In genomic region chrX:17829526-17829925, GRCh38 we compare ENCODE assay signal across 29 cellular contexts. TPM values are rescaled to one million over a fixed set of nuclear protein-coding genes. Genes with fewer than 3 reads are reported as not detected.
"Had no signal": no experiment of that assay in that cellular context is flagged by ENCODE, and none has a peak within 500 bp of the region (broad histone marks: within the 10 kb centered on the region; RNA-seq: fewer than 3 reads in every experiment).

No MANE protein-coding gene starts in this region.

- H3K36me3 ChIP-seq: ovary, spleen, thoracic aorta had no signal

- H3K4me3 Mint-ChIP-seq: activated naive CD4-positive, alpha-beta T cell treated with anti-CD3 and anti-CD28 coated beads for 36 hours; activated naive CD8-positive, alpha-beta T cell treated with anti-CD3 and anti-CD28 coated beads for 36 hours; naive B cell; nephron progenitor cell; T-cell; T-helper 2 cell treated with Interferon-gamma antibody and Interleukin-4, amounts not matched to agents 5 μg/mL and 100 μg/mL, for 36 hours had no signal

- H3K9me3 ChIP-seq: ovary, spleen, thoracic aorta had no signal

- H3K27me3 Mint-ChIP-seq: activated naive CD8-positive, alpha-beta T cell treated with anti-CD3 and anti-CD28 coated beads for 36 hours; progenitor cell of endocrine pancreas had no signal

- H3K27ac ChIP-seq: thoracic aorta had no signal

- H3K36me3 Mint-ChIP-seq: activated naive CD8-positive, alpha-beta T cell treated with anti-CD3 and anti-CD28 coated beads for 36 hours; T-cell had no signal

- H3K4me1 Mint-ChIP-seq: activated naive CD8-positive, alpha-beta T cell treated with anti-CD3 and anti-CD28 coated beads for 36 hours; naive B cell; nephron progenitor cell; T-cell had no signal

- FAIRE-seq: urothelium cell line had no signal

- H3K4me3 ChIP-seq: ovary, spleen, thoracic aorta had no signal

- H3K9me3 Mint-ChIP-seq: T-helper 2 cell treated with Interferon-gamma antibody and Interleukin-4, amounts not matched to agents 5 μg/mL and 100 μg/mL, for 36 hours had no signal

- H3K27me3 ChIP-seq: ovary had no signal

- H3K4me1 ChIP-seq: spleen had no signal

- ATAC-seq: esophagus mucosa, left lobe of liver, T-cell had no signal

- H3K27ac Mint-ChIP-seq: activated naive CD4-positive, alpha-beta T cell treated with anti-CD3 and anti-CD28 coated beads for 36 hours; activated naive CD8-positive, alpha-beta T cell treated with anti-CD3 and anti-CD28 coated beads for 36 hours; naive B cell; nephron progenitor cell; progenitor cell of endocrine pancreas; T-cell; T-helper 2 cell treated with Interferon-gamma antibody and Interleukin-4, amounts not matched to agents 5 μg/mL and 100 μg/mL, for 36 hours had no signal

- DNase-seq: activated CD4-positive, alpha-beta T cell treated with anti-CD3 and anti-CD28 coated beads for 48 hours; activated CD4-positive, alpha-beta T cell treated with anti-CD3 and anti-CD28 coated beads, Interleukin-2, amount 50 U/mL, for 48 hours; activated CD8-positive, alpha-beta memory T cell treated with anti-CD3 and anti-CD28 coated beads for 24 hours; activated effector memory CD4-positive, alpha-beta T cell treated with anti-CD3 and anti-CD28 coated beads, Interleukin-2, amount 50 U/mL, for 16 hours; activated naive CD4-positive, alpha-beta T cell treated with anti-CD3 and anti-CD28 coated beads for 36 hours; activated naive CD8-positive, alpha-beta T cell treated with anti-CD3 and anti-CD28 coated beads for 36 hours; amniotic stem cell; caudate nucleus; cortex of kidney; head of caudate nucleus; hippocampal formation; kidney glomerular epithelial cell; naive B cell; nephron progenitor cell; ovary; retina; spleen; stimulated activated CD4-positive, alpha-beta T cell treated with anti-CD3 and anti-CD28 coated beads, Interleukin-2, amount 100 ng/mL, for 48 hours; stimulated activated naive CD4-positive, alpha-beta T cell treated with Interleukin-2 at 50 U/mL for 16 hours; T-cell; trophoblast cell had no signal

RNA-seq across cellular contexts. Expression of gene RAI2, which starts 31.6 kb away (rescaled TPM):
- total RNA-seq: fibroblast of villous mesenchyme, SK-MEL-5 had no signal
